ENCODE assay signal across 8 cellular contexts in genomic region chr17:44688675-44689491, GRCh38. TPM values are rescaled to one million over a fixed set of nuclear protein-coding genes. Genes with fewer than 3 reads are reported as not detected.
DNase-seq lines count a peak whose midpoint lies in the region; ATAC-seq and TF ChIP-seq lines count a peak whose summit lies in the region.

No MANE protein-coding gene starts in this region.

- no peak for TF ChIP-seq CTCF in BE2C (IDR thresholded peaks at IDR 0.05; ENCODE audit: low read depth, low read length)
- no peak for TF ChIP-seq CTCF in neutrophil (IDR thresholded peaks at IDR 0.05)

- no peaks in the 10 kb centered on the region for H3K27me3 ChIP-seq in BE2C
- no peaks in the 10 kb centered on the region for H3K27me3 ChIP-seq in esophagus (ENCODE audit: control insufficient read depth in 1 of 2, insufficient read depth in 2 of 2, low read length in 2 of 2)
- H3K27me3 ChIP-seq in neutrophil = no peaks in the 10 kb centered on the region

- H3K9me3 ChIP-seq in BE2C = no peaks in the 10 kb centered on the region
- H3K9me3 ChIP-seq in esophagus (ENCODE audit: control insufficient read depth in 2 of 2, insufficient read depth in 1 of 2, low read depth in 1 of 2, low read length in 1 of 2) = no peaks in the 10 kb centered on the region
- H3K9me3 ChIP-seq in neutrophil = no peaks in the 10 kb centered on the region

- H3K27ac ChIP-seq in esophagus (ENCODE audit: low read depth in 2 of 2, low read length in 1 of 2) (peak overlapping the region; percentile 66 to 89), neutrophil (peak overlapping the region; percentile 73)

- H3K4me1 ChIP-seq in BE2C (no peaks in the 10 kb centered on the region; the same call in 1 of the 2 replicates), esophagus (ENCODE audit: control insufficient read depth in 2 of 2, insufficient read depth in 2 of 2, low read length in 1 of 2) (no peaks in the 10 kb centered on the region), neutrophil (ENCODE audit: control insufficient read depth in 1 of 2, insufficient read depth in 1 of 2, low read depth in 1 of 2, low read length in 1 of 2) (peaks cover 20 to 22% of the 10 kb centered on the region in 2 experiments)

- 2 to 3% methylated on average over 13 of the region's 13 CpGs for WGBS in esophagus, 2 donors

- no peaks in the 10 kb centered on the region; the same call in 1 of the 2 replicates for H3K36me3 ChIP-seq in BE2C
- no peaks in the 10 kb centered on the region for H3K36me3 ChIP-seq in esophagus (ENCODE audit: control insufficient read depth in 2 of 2, insufficient read depth in 2 of 2, low read length in 1 of 2)
- no peaks in the 10 kb centered on the region for H3K36me3 ChIP-seq in neutrophil

- H3K4me3 ChIP-seq in BE2C (ENCODE audit: low read depth, low read length) (peak overlapping the region; percentile 97), esophagus (ENCODE audit: low read depth in 1 of 2, low read length in 2 of 2) (peak overlapping the region; percentile 60 to 90), neutrophil (ENCODE audit: low read depth in 1 of 2, low read length in 1 of 2) (peak overlapping the region; percentile 81 to 87)

- ATAC-seq in GM21576 (IDR thresholded peaks at IDR 0.05; ENCODE audit: unreplicated experiment) (peak; percentile 27), SK-N-SH treated with all-trans-retinoic acid at 6 μM for 48 hours (peak; percentile 5; the same call in 1 of the 3 replicates), GM21529 (IDR thresholded peaks at IDR 0.05; ENCODE audit: unreplicated experiment) (no peak)

- DNase-seq in BE2C = no peak
- DNase-seq in Ammon's horn (ENCODE audit: low spot score) = no peak
- no peak for DNase-seq in NCI-H2081 treated with DMSO at 0.1 percent for 48 hours (lab: John Stamatoyannopoulos, UW)

TF ChIP-seq in SK-N-SH treated with all-trans-retinoic acid at 6 μM for 48 hours, 23 proteins besides CTCF, POLR2A, EP300 and RAD21:
- TF ChIP-seq TSHZ2 (CRISPR knock-in tag; IDR thresholded peaks at IDR 0.05) (no peak), POU6F1 (CRISPR knock-in tag; IDR thresholded peaks at IDR 0.05; ENCODE audit: borderline replicate concordance, low read depth) (no peak), ZNF8 (CRISPR knock-in tag; IDR thresholded peaks at IDR 0.05) (no peak), ZNF565 (CRISPR knock-in tag; conservative IDR thresholded peaks at IDR 0.05; ENCODE audit: low read depth) (no peak), ZFP3 (CRISPR knock-in tag; IDR thresholded peaks at IDR 0.05) (no peak), OSR1 (CRISPR knock-in tag; IDR thresholded peaks at IDR 0.05) (no peak), SNAI2 (CRISPR knock-in tag; IDR thresholded peaks at IDR 0.05) (no peak), ARNTL (CRISPR knock-in tag; IDR thresholded peaks at IDR 0.05; ENCODE audit: borderline replicate concordance, low read depth) (no peak), ZNF70 (CRISPR knock-in tag; IDR thresholded peaks at IDR 0.05) (no peak), CSRNP3 (CRISPR knock-in tag; IDR thresholded peaks at IDR 0.05) (no peak), ZC3H10 (CRISPR knock-in tag; IDR thresholded peaks at IDR 0.05) (no peak), ESRRG (CRISPR knock-in tag; IDR thresholded peaks at IDR 0.05) (no peak), TOX (CRISPR knock-in tag; IDR thresholded peaks at IDR 0.05; ENCODE audit: borderline replicate concordance) (no peak)
TF ChIP-seq in SK-N-SH treated with all-trans-retinoic acid at 6 μM for 48 hours: peak in this region for 0.

RNA-seq across cellular contexts. Expression of gene CCDC43, which starts 0.7 kb away (rescaled TPM):
- polyA plus RNA-seq in BE2C (2012; ENCODE audit: insufficient read depth, insufficient read length, low read depth) = 25.7 TPM
- polyA plus RNA-seq in esophagus = 10 to 100 TPM; 11.1 to 12.4 TPM

RNA-seq across cellular contexts. Expression of gene DBF4B, which starts 19.6 kb away (rescaled TPM):
- 8.3 TPM for polyA plus RNA-seq in BE2C (2012; ENCODE audit: insufficient read depth, insufficient read length, low read depth)
- 1 to 10 TPM; 2.1 to 4.5 TPM for polyA plus RNA-seq in esophagus

RNA-seq across cellular contexts. Expression of gene MEIOC, which starts 32.6 kb away (rescaled TPM):
- 2.1 TPM for polyA plus RNA-seq in BE2C (2012; ENCODE audit: insufficient read depth, insufficient read length, low read depth)
- polyA plus RNA-seq in esophagus = under 1 TPM in 1 of 2 donors, not detected in 1; 0.06 TPM
